2 cellular contexts compared by ENCODE assay signal in genomic region chr5:136020001-136020382, GRCh38.
TF ChIP-seq lines count a peak whose summit lies in the region.

No MANE protein-coding gene starts in this region.

TF ChIP-seq in liver, 16 proteins besides CTCF, POLR2A, EP300 and RAD21:
- TF ChIP-seq NR2F2 (IDR thresholded peaks at IDR 0.05) = no peak
- TF ChIP-seq REST (IDR thresholded peaks at IDR 0.05) = no peak

TF ChIP-seq in HepG2, 621 proteins besides CTCF, POLR2A, EP300 and RAD21:
- TF ChIP-seq SYNCRIP (IDR thresholded peaks at IDR 0.05; ENCODE audit: insufficient read depth, low read depth, low read length) (no peak), ZSCAN29 (CRISPR knock-in tag; conservative IDR thresholded peaks at IDR 0.05) (no peak), LRRFIP1 (CRISPR knock-in tag; conservative IDR thresholded peaks at IDR 0.05) (no peak), GATA4 (IDR thresholded peaks at IDR 0.05; ENCODE audit: borderline replicate concordance, low read depth) (no peak), ZNF263 (CRISPR knock-in tag; IDR thresholded peaks at IDR 0.05) (no peak), REPIN1 (CRISPR knock-in tag; IDR thresholded peaks at IDR 0.05; ENCODE audit: borderline replicate concordance, low read depth) (no peak), ZSCAN12 (CRISPR knock-in tag; IDR thresholded peaks at IDR 0.05) (no peak), ZNF557 (CRISPR knock-in tag; IDR thresholded peaks at IDR 0.05) (no peak)
